ENCODE assay signal across 7 cellular contexts in genomic region chr6:33147807-33148666, GRCh38. TPM values are rescaled to one million over a fixed set of nuclear protein-coding genes. Genes with fewer than 3 reads are reported as not detected.
DNase-seq lines count a peak whose midpoint lies in the region; ATAC-seq, FAIRE-seq and TF ChIP-seq lines count a peak whose summit lies in the region.

No MANE protein-coding gene starts in this region.

- ATAC-seq in GM18861 (IDR thresholded peaks at IDR 0.05; ENCODE audit: unreplicated experiment) = no peak
- ATAC-seq in GM18873 (IDR thresholded peaks at IDR 0.05; ENCODE audit: low FRiP score, unreplicated experiment) = no peak
- ATAC-seq in activated CD4-positive, CD25-positive, alpha-beta regulatory T cell treated with anti-CD3 and anti-CD28 coated beads, Interleukin-2, amount 50 U/mL, for 24 hours = no peak

- no peak overlapping the region for H2AFZ ChIP-seq in astrocyte (ENCODE audit: low read depth, low read length)

- peaks cover 6% of the 10 kb centered on the region for H3K27me3 Mint-ChIP-seq in astrocyte (ENCODE audit: low read depth, unreplicated experiment)

- peak; percentile 92 for TF ChIP-seq CTCF in astrocyte (IDR thresholded peaks at IDR 0.05; ENCODE audit: insufficient read depth, low read depth, low read length)
- TF ChIP-seq CTCF in kidney epithelial cell (IDR thresholded peaks at IDR 0.05; ENCODE audit: insufficient read depth, low read length, poor library complexity, severe bottlenecking) = peak; percentile 77

- H3K4me1 Mint-ChIP-seq in astrocyte (ENCODE audit: low read depth, unreplicated experiment) = no peaks in the 10 kb centered on the region

- H3K9me3 ChIP-seq in astrocyte (ENCODE audit: insufficient read depth, low read depth, low read length) = no peaks in the 10 kb centered on the region

- H3K4me3 ChIP-seq in astrocyte (ENCODE audit: insufficient read depth, low read depth, low read length) = no peak overlapping the region
- no peak overlapping the region for H3K4me3 ChIP-seq in kidney epithelial cell (ENCODE audit: low read depth, low read length)

- H4K20me1 ChIP-seq in astrocyte (ENCODE audit: insufficient read depth, low read length) = no peaks in the 10 kb centered on the region

- peak overlapping the region; percentile 26 for H3K4me2 ChIP-seq in astrocyte (ENCODE audit: low read length)

- no peaks in the 10 kb centered on the region for H3K4me1 ChIP-seq in astrocyte (ENCODE audit: insufficient read depth, low read length)

- no peaks in the 10 kb centered on the region for H3K36me3 Mint-ChIP-seq in astrocyte (ENCODE audit: low read depth, unreplicated experiment)

- DNase-seq in LoVo (ENCODE audit: low spot score) (peak; percentile 56), astrocyte (ENCODE audit: low read depth) (peak; percentile 23), kidney epithelial cell (ENCODE audit: low read depth) (no peak)

- no peak overlapping the region for H3K27ac ChIP-seq in astrocyte (ENCODE audit: low read depth, low read length)

- H3K9ac ChIP-seq in astrocyte (ENCODE audit: low read length) = no peak overlapping the region

- peaks cover 10% of the 10 kb centered on the region for H3K9me3 Mint-ChIP-seq in astrocyte (ENCODE audit: unreplicated experiment)

- FAIRE-seq in G401.6 (lab: Jason Lieb, UNC) = peak; percentile 98
- FAIRE-seq in astrocyte (lab: Jason Lieb, UNC) = no peak

- H3K79me2 ChIP-seq in astrocyte (ENCODE audit: insufficient read depth, low read length) = no peaks in the 10 kb centered on the region

- H3K27ac Mint-ChIP-seq in astrocyte (ENCODE audit: unreplicated experiment) = no peak overlapping the region

- H3K4me3 Mint-ChIP-seq in astrocyte (ENCODE audit: unreplicated experiment) = no peak overlapping the region

- H3K36me3 ChIP-seq in astrocyte (ENCODE audit: insufficient read depth, low read length) = no peaks in the 10 kb centered on the region
- no peaks in the 10 kb centered on the region for H3K36me3 ChIP-seq in kidney epithelial cell (ENCODE audit: control insufficient read depth, insufficient read depth, low read length)

- H3K27me3 ChIP-seq in astrocyte (ENCODE audit: insufficient read depth, low read length) (peaks cover 18% of the 10 kb centered on the region), kidney epithelial cell (ENCODE audit: control insufficient read depth, insufficient read depth, low read length) (peaks cover 6% of the 10 kb centered on the region)

RNA-seq across cellular contexts. Expression of gene COL11A2, which starts 44.2 kb away (rescaled TPM):
- total RNA-seq in astrocyte = 1.3 and 2.2 TPM in 2 replicates
- 0.14 and 0.38 TPM in 2 replicates for total RNA-seq in kidney epithelial cell

RNA-seq across cellular contexts. Expression of gene RXRB, which starts 52.4 kb away (rescaled TPM):
- total RNA-seq in astrocyte = 34.0 and 39.4 TPM in 2 replicates
- total RNA-seq in kidney epithelial cell = 24.4 and 24.9 TPM in 2 replicates

RNA-seq across cellular contexts. Expression of gene SLC39A7, which starts 52.6 kb away (rescaled TPM):
- total RNA-seq in astrocyte = 150 and 164 TPM in 2 replicates
- 94.1 and 94.9 TPM in 2 replicates for total RNA-seq in kidney epithelial cell

RNA-seq across cellular contexts. Expression of gene HSD17B8, which starts 56.4 kb away (rescaled TPM):
- total RNA-seq in astrocyte (2.1 and 2.6 TPM in 2 replicates), kidney epithelial cell (11.4 and 13.1 TPM in 2 replicates)
